ENCODE assay signal across 1 cellular context in the genomic region with DNA sequence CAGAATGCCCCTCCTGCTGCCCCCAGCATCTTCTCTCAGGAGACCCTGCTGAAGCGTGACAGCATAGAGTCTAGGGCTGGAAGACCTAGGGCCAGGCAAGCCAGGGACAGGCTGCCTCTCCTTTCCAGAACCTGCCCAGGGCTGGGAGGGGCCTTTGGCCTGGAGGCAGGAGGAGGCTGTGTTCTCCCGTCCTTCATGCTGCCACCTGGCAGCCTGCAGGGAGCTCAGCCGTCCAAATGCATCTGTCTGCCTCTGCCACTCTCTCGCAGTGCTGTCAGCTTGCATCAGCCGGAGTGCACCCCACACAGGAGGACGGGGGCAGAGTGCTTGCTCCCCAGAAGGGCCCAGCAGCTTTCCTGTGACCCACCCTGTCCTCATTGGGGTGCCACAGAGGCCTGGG.
TF ChIP-seq lines count a peak whose summit lies in the region.

No MANE protein-coding gene starts in this region.

TF ChIP-seq in WTC11, 78 proteins besides CTCF, POLR2A, EP300 and RAD21 (continued from another document):
- TF ChIP-seq, protein P1, sequence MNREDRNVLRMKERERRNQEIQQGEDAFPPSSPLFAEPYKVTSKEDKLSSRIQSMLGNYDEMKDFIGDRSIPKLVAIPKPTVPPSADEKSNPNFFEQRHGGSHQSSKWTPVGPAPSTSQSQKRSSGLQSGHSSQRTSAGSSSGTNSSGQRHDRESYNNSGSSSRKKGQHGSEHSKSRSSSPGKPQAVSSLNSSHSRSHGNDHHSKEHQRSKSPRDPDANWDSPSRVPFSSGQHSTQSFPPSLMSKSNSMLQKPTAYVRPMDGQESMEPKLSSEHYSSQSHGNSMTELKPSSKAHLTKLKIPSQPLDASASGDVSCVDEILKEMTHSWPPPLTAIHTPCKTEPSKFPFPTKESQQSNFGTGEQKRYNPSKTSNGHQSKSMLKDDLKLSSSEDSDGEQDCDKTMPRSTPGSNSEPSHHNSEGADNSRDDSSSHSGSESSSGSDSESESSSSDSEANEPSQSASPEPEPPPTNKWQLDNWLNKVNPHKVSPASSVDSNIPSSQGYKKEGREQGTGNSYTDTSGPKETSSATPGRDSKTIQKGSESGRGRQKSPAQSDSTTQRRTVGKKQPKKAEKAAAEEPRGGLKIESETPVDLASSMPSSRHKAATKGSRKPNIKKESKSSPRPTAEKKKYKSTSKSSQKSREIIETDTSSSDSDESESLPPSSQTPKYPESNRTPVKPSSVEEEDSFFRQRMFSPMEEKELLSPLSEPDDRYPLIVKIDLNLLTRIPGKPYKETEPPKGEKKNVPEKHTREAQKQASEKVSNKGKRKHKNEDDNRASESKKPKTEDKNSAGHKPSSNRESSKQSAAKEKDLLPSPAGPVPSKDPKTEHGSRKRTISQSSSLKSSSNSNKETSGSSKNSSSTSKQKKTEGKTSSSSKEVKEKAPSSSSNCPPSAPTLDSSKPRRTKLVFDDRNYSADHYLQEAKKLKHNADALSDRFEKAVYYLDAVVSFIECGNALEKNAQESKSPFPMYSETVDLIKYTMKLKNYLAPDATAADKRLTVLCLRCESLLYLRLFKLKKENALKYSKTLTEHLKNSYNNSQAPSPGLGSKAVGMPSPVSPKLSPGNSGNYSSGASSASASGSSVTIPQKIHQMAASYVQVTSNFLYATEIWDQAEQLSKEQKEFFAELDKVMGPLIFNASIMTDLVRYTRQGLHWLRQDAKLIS (CRISPR knock-in tag; IDR thresholded peaks at IDR 0.05; ENCODE audit: borderline replicate concordance): no peak
- no peak for TF ChIP-seq HMGXB4 (CRISPR knock-in tag; IDR thresholded peaks at IDR 0.05)
- TF ChIP-seq TEAD4 (CRISPR knock-in tag; IDR thresholded peaks at IDR 0.05): no peak
- TF ChIP-seq TCF7 (CRISPR knock-in tag; IDR thresholded peaks at IDR 0.05; ENCODE audit: low read depth): no peak
- no peak for TF ChIP-seq GRHL2 (CRISPR knock-in tag; IDR thresholded peaks at IDR 0.05; ENCODE audit: insufficient replicate concordance, severe bottlenecking)
- no peak for TF ChIP-seq TP53 (CRISPR knock-in tag; IDR thresholded peaks at IDR 0.05)
- TF ChIP-seq ELF4 (CRISPR knock-in tag; IDR thresholded peaks at IDR 0.05; ENCODE audit: low read depth): no peak
- TF ChIP-seq ZBTB21 (CRISPR knock-in tag; IDR thresholded peaks at IDR 0.05; ENCODE audit: borderline replicate concordance): no peak
- TF ChIP-seq TEAD1 (CRISPR knock-in tag; IDR thresholded peaks at IDR 0.05): no peak
- TF ChIP-seq NR1H2 (CRISPR knock-in tag; IDR thresholded peaks at IDR 0.05): no peak
- no peak for TF ChIP-seq OVOL2 (CRISPR knock-in tag; IDR thresholded peaks at IDR 0.05; ENCODE audit: borderline replicate concordance)
- no peak for TF ChIP-seq SMAD4 (CRISPR knock-in tag; IDR thresholded peaks at IDR 0.05)
TF ChIP-seq in WTC11: peak in this region for 0.
